Comparison of ENCODE assay signal across 12 cellular contexts in genomic region chr4:73962724-73963123, GRCh38. TPM values are rescaled to one million over a fixed set of nuclear protein-coding genes. Genes with fewer than 3 reads are reported as not detected.
"Had no signal": no experiment of that assay in that cellular context is flagged by ENCODE, and none has a peak within 500 bp of the region (broad histone marks: within the 10 kb centered on the region; RNA-seq: fewer than 3 reads in every experiment).

No MANE protein-coding gene starts in this region.

- ATAC-seq: GM23338, HCT116 had no signal

- H3K36me3 ChIP-seq: HAP-1 had no signal

- H2AFZ ChIP-seq: GM23248, GM23338 had no signal

- H3K4me2 ChIP-seq: GM23338 had no signal

- DNase-seq: GM23248, GOT3, H7, H9, HCEC 1CT, HFFc6 had no signal

- H3K9ac ChIP-seq: GM23248 had no signal

- H3K27ac ChIP-seq: GM23248 had no signal

- H3K4me1 ChIP-seq: HAP-1 had no signal

- H3K4me3 ChIP-seq: GM23248, GM23338, HAP-1 had no signal

- FAIRE-seq: H1, H54 had no signal

- H3K9me3 ChIP-seq: HAP-1 had no signal

RNA-seq across cellular contexts. Expression of gene PF4, which starts 19.1 kb away (rescaled TPM):
- total RNA-seq: GM23248, GM23338, H4, H7 had no signal
- polyA plus RNA-seq: GM23248 had no signal

RNA-seq across cellular contexts. Expression of gene PPBP, which starts 25.3 kb away (rescaled TPM):
- total RNA-seq: GM23248, H4, H7, HFFc6 had no signal
- polyA plus RNA-seq: GM23248 had no signal

RNA-seq across cellular contexts. Expression of gene CXCL5, which starts 35.8 kb away (rescaled TPM):
- total RNA-seq: GM23248, H4 had no signal
- polyA plus RNA-seq: GM23248 had no signal
